ENCODE assay signal across 8 cellular contexts in genomic region chr14:100317897-100318808, GRCh38. TPM values are rescaled to one million over a fixed set of nuclear protein-coding genes. Genes with fewer than 3 reads are reported as not detected.
DNase-seq lines count a peak whose midpoint lies in the region; ATAC-seq lines count a peak whose summit lies in the region.

No MANE protein-coding gene starts in this region.

- H3K9ac ChIP-seq in Karpas-422 (ENCODE audit: low read length) = peak overlapping the region; percentile 49
- peak overlapping the region; percentile 30 for H3K9ac ChIP-seq in endocrine pancreas (ENCODE audit: control insufficient read depth, insufficient read depth, low read length)

- H3K79me2 ChIP-seq in Karpas-422 (ENCODE audit: low read length) = no peaks in the 10 kb centered on the region

- CTCF ChIA-PET in activated CD4-positive, alpha-beta memory T cell treated with anti-CD3 and anti-CD28 coated beads for 36 hours (lab: Charles Lee) = interaction anchor here (0.6 to 2.6 kb wide), 5 partner anchors 13 to 77 kb away, joined by 3 to 8 read pairs (median 4); no protein-coding TSS in a partner anchor

- H3K27me3 Mint-ChIP-seq in activated CD4-positive, alpha-beta memory T cell treated with anti-CD3 and anti-CD28 coated beads for 36 hours = no peaks in the 10 kb centered on the region

- H3K4me2 ChIP-seq in Karpas-422 (ENCODE audit: low read depth, low read length, poor library complexity, severe bottlenecking) = peak overlapping the region; percentile 57

- peak overlapping the region; percentile 27; the same call in 1 of the 2 replicates for H3K4me3 ChIP-seq in Karpas-422 (ENCODE audit: low read length)
- no peak overlapping the region for H3K4me3 ChIP-seq in endocrine pancreas (ENCODE audit: control insufficient read depth, insufficient read depth, low read length)
- peak overlapping the region; percentile 53 to 54 for H3K4me3 ChIP-seq in muscle layer of duodenum (ENCODE audit: low read depth in 1 of 2, low read length in 2 of 2)

- intact Hi-C loops in activated CD4-positive, alpha-beta memory T cell treated with anti-CD3 and anti-CD28 coated beads for 36 hours (cut with micrococcal nuclease) = no loop called here

- H3K27ac ChIP-seq in Karpas-422 (ENCODE audit: low read length) (no peak overlapping the region), muscle layer of duodenum (ENCODE audit: low read length) (no peak overlapping the region)

- H3K36me3 ChIP-seq in Karpas-422 (ENCODE audit: insufficient read depth, low read length) (no peaks in the 10 kb centered on the region), endocrine pancreas (ENCODE audit: control insufficient read depth, insufficient read depth, low read length) (no peaks in the 10 kb centered on the region), muscle layer of duodenum (ENCODE audit: control insufficient read depth in 1 of 2, insufficient read depth in 2 of 2, low read length in 2 of 2) (no peaks in the 10 kb centered on the region)

- H3K27ac Mint-ChIP-seq in activated CD4-positive, alpha-beta memory T cell treated with anti-CD3 and anti-CD28 coated beads for 36 hours = no peak overlapping the region
- peak overlapping the region; percentile 73 for H3K27ac Mint-ChIP-seq in stimulated activated effector memory CD8-positive, alpha-beta T cell treated with anti-CD3 and anti-CD28 coated beads, Interleukin-12 subunit alpha, Interleukin-12 subunit beta, amount 100 ng/mL, for 72 hours

- peaks cover 11% of the 10 kb centered on the region for H3K4me1 ChIP-seq in Karpas-422 (ENCODE audit: low read length)
- H3K4me1 ChIP-seq in endocrine pancreas (ENCODE audit: control insufficient read depth, insufficient read depth, low read length) = no peaks in the 10 kb centered on the region
- H3K4me1 ChIP-seq in muscle layer of duodenum (ENCODE audit: control insufficient read depth in 1 of 2, insufficient read depth in 2 of 2, low read length in 2 of 2) = peaks cover 3 to 7% of the 10 kb centered on the region in 2 donors

- POLR2A ChIA-PET in activated CD4-positive, alpha-beta memory T cell treated with anti-CD3 and anti-CD28 coated beads for 36 hours (lab: Charles Lee) = no interaction called here

- ATAC-seq in GM21390 (IDR thresholded peaks at IDR 0.05; ENCODE audit: unreplicated experiment) = peak; percentile 92
- peak; percentile 93 for ATAC-seq in stimulated activated effector memory CD8-positive, alpha-beta T cell treated with anti-CD3 and anti-CD28 coated beads, Interleukin-12 subunit alpha, Interleukin-12 subunit beta, amount 100 ng/mL, for 72 hours

- no peaks in the 10 kb centered on the region for H3K36me3 Mint-ChIP-seq in activated CD4-positive, alpha-beta memory T cell treated with anti-CD3 and anti-CD28 coated beads for 36 hours
- H3K36me3 Mint-ChIP-seq in stimulated activated effector memory CD8-positive, alpha-beta T cell treated with anti-CD3 and anti-CD28 coated beads, Interleukin-12 subunit alpha, Interleukin-12 subunit beta, amount 100 ng/mL, for 72 hours = no peaks in the 10 kb centered on the region

- peaks cover 5% of the 10 kb centered on the region for H3K4me1 Mint-ChIP-seq in activated CD4-positive, alpha-beta memory T cell treated with anti-CD3 and anti-CD28 coated beads for 36 hours (ENCODE audit: low read depth)
- peaks cover 22% of the 10 kb centered on the region for H3K4me1 Mint-ChIP-seq in stimulated activated effector memory CD8-positive, alpha-beta T cell treated with anti-CD3 and anti-CD28 coated beads, Interleukin-12 subunit alpha, Interleukin-12 subunit beta, amount 100 ng/mL, for 72 hours

- DNase-seq in C1 segment of cervical spinal cord (lab: John Stamatoyannopoulos, UW) (peak in 9 of 14 donors; percentile 14 to 71 (median 44)), Karpas-422 (peak; percentile 91), OCI-M2 (lab: John Stamatoyannopoulos, UW; ENCODE audit: unreplicated experiment) (no peak)
- DNase-seq in activated CD4-positive, alpha-beta memory T cell treated with anti-CD3 and anti-CD28 coated beads for 36 hours = peak; percentile 79
- peak; percentile 64 to 85 for DNase-seq in stimulated activated effector memory CD8-positive, alpha-beta T cell treated with anti-CD3 and anti-CD28 coated beads, Interleukin-12 subunit alpha, Interleukin-12 subunit beta, amount 100 ng/mL, for 72 hours (ENCODE audit: low spot score in 2 of 2)

- H3K9me3 Mint-ChIP-seq in activated CD4-positive, alpha-beta memory T cell treated with anti-CD3 and anti-CD28 coated beads for 36 hours = no peaks in the 10 kb centered on the region
- H3K9me3 Mint-ChIP-seq in stimulated activated effector memory CD8-positive, alpha-beta T cell treated with anti-CD3 and anti-CD28 coated beads, Interleukin-12 subunit alpha, Interleukin-12 subunit beta, amount 100 ng/mL, for 72 hours = no peaks in the 10 kb centered on the region

- no peaks in the 10 kb centered on the region for H3K27me3 ChIP-seq in Karpas-422 (ENCODE audit: low read length)
- no peaks in the 10 kb centered on the region for H3K27me3 ChIP-seq in endocrine pancreas (ENCODE audit: control insufficient read depth, insufficient read depth, low read length)
- H3K27me3 ChIP-seq in muscle layer of duodenum (ENCODE audit: low read depth, low read length) = no peaks in the 10 kb centered on the region

- peak overlapping the region; percentile 73 for H2AFZ ChIP-seq in Karpas-422 (ENCODE audit: low read length)

- H3K4me3 Mint-ChIP-seq in activated CD4-positive, alpha-beta memory T cell treated with anti-CD3 and anti-CD28 coated beads for 36 hours = peak overlapping the region; percentile 57
- peak overlapping the region; percentile 61 for H3K4me3 Mint-ChIP-seq in stimulated activated effector memory CD8-positive, alpha-beta T cell treated with anti-CD3 and anti-CD28 coated beads, Interleukin-12 subunit alpha, Interleukin-12 subunit beta, amount 100 ng/mL, for 72 hours

- H3K9me3 ChIP-seq in Karpas-422 (ENCODE audit: low read length) (no peaks in the 10 kb centered on the region), endocrine pancreas (ENCODE audit: control insufficient read depth, low read length) (no peaks in the 10 kb centered on the region), muscle layer of duodenum (ENCODE audit: control insufficient read depth in 1 of 2, low read length in 2 of 2) (no peaks in the 10 kb centered on the region)

- H4K20me1 ChIP-seq in Karpas-422 (ENCODE audit: insufficient read depth, low read depth, low read length) = no peaks in the 10 kb centered on the region

- H3K9me2 ChIP-seq in Karpas-422 (replicated peaks; ENCODE audit: insufficient read depth, low read length) = no peaks in the 10 kb centered on the region

RNA-seq across cellular contexts. Expression of gene SLC25A47, which starts 5.0 kb away (rescaled TPM):
- not detected in 2 replicates for total RNA-seq in Karpas-422 (2014; rRNA removed; shearing (Covaris generic); ENCODE audit: low replicate concordance)
- not detected for total RNA-seq in activated CD4-positive, alpha-beta memory T cell treated with anti-CD3 and anti-CD28 coated beads for 36 hours

RNA-seq across cellular contexts. Expression of gene SLC25A29, which starts 11.9 kb away (rescaled TPM):
- total RNA-seq in Karpas-422 (2014; rRNA removed; shearing (Covaris generic); ENCODE audit: low replicate concordance) = 29.4 and 83.8 TPM in 2 replicates
- total RNA-seq in activated CD4-positive, alpha-beta memory T cell treated with anti-CD3 and anti-CD28 coated beads for 36 hours = 10 to 100 TPM; 14.9 to 15.7 TPM

RNA-seq across cellular contexts. Expression of gene WDR25, which starts 58.1 kb away (rescaled TPM):
- 10.8 and 13.5 TPM in 2 replicates for total RNA-seq in Karpas-422 (2014; rRNA removed; shearing (Covaris generic); ENCODE audit: low replicate concordance)
- 1 to 10 TPM; 6.6 to 7.5 TPM for total RNA-seq in activated CD4-positive, alpha-beta memory T cell treated with anti-CD3 and anti-CD28 coated beads for 36 hours
